ENCODE assay signal across 16 cellular contexts in the genomic region with DNA sequence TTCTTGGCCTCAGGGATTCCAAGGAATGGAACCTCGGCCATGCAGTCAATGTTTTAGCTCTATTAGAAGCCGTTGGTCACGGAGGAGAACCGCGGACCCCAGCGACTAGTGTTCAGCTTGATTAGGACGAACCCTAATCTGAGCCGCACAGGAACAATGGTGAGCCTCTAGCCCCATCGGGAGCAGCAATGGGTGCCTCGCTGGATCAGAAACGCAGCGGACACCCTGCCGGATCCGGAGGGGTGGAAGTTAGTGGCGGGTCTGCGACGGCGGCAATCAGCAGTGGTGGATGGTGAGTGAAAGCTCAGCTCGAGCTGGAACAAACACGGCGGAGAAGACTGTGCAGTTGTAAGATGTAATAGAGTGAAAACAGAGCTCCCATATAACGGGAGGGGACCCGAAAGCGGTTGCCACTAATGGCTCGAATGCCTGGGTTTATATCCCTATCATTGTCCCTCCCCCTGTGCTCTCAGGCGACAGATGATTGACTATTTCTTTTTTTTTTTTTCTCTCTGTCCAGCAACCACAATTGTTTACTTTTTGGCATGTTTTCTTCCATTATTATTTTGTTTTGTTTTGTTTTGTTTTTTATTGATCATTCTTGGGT.
"Had no signal": no experiment of that assay in that cellular context is flagged by ENCODE, and none has a peak within 500 bp of the region (broad histone marks: within the 10 kb centered on the region; RNA-seq: fewer than 3 reads in every experiment).

No MANE protein-coding gene starts in this region.

- H3K4me3 ChIP-seq: esophagus squamous epithelium, gastroesophageal sphincter, hepatocyte, right atrium auricular region, stomach, thoracic aorta, transverse colon had no signal

- H3K4me3 Mint-ChIP-seq: nephron had no signal

- DNase-seq: effector memory CD4-positive, alpha-beta T cell; esophagus squamous epithelium; foreskin fibroblast; head of caudate nucleus; kidney glomerular epithelial cell; posterior cingulate gyrus; small intestine; stimulated activated CD4-positive, alpha-beta T cell treated with anti-CD3 and anti-CD28 coated beads, Interleukin-12 subunit alpha, Interleukin-12 subunit beta, amount 100 ng/mL, for 4 hours; stimulated activated naive CD4-positive, alpha-beta T cell; stomach; transverse colon had no signal
